Comparison of ENCODE assay signal across 10 cellular contexts in genomic region chr5:111954516-111955337, GRCh38.
DNase-seq lines count a peak whose midpoint lies in the region; ATAC-seq and TF ChIP-seq lines count a peak whose summit lies in the region.
"Had no signal": no experiment of that assay in that cellular context is flagged by ENCODE, and none has a peak within 500 bp of the region (broad histone marks: within the 10 kb centered on the region; RNA-seq: fewer than 3 reads in every experiment).

No MANE protein-coding gene starts in this region.

- H3K27me3 ChIP-seq in Loucy (ENCODE audit: insufficient read depth, low read length, poor library complexity, severe bottlenecking) = no peaks in the 10 kb centered on the region

- ATAC-seq in GM18909 (IDR thresholded peaks at IDR 0.05; ENCODE audit: poor library complexity, unreplicated experiment) (peak; percentile 85), HG02610 (IDR thresholded peaks at IDR 0.05; ENCODE audit: unreplicated experiment) (peak; percentile 78)

- no peaks in the 10 kb centered on the region for H3F3A ChIP-seq in Loucy (ENCODE audit: low read depth)

- peak overlapping the region; percentile 36 for H3K4me3 ChIP-seq in Loucy (ENCODE audit: low read length, poor library complexity, severe bottlenecking)

- DNase-seq in myocyte (ENCODE audit: low read depth) (peak; percentile 22), NCI-H2196 (lab: John Stamatoyannopoulos, UW; ENCODE audit: unreplicated experiment) (no peak), NCI-H1048 (lab: John Stamatoyannopoulos, UW) (no peak), NCI-H1930 (lab: John Stamatoyannopoulos, UW) (no peak), activated gamma-delta T cell (lab: John Stamatoyannopoulos, UW) (no peak)
- DNase-seq: activated CD4-positive, alpha-beta T cell treated with anti-CD3 and anti-CD28 coated beads, Interleukin-2, amount 10 ng/mL, durations not matched to agents 24 days and 14 days; KBM-7 had no signal

- H4K20me1 ChIP-seq in Loucy (ENCODE audit: insufficient read depth, low read length, poor library complexity, severe bottlenecking) = no peaks in the 10 kb centered on the region

- no peak for TF ChIP-seq CTCF in Loucy (conservative IDR thresholded peaks at IDR 0.05; ENCODE audit: low read length)

- H3K9ac ChIP-seq in Loucy (ENCODE audit: low read depth, low read length, poor library complexity, severe bottlenecking) = no peak overlapping the region

- no peaks in the 10 kb centered on the region for H3K9me2 ChIP-seq in Loucy (replicated peaks; ENCODE audit: low read depth, low read length)

- no peaks in the 10 kb centered on the region for H3K9me3 ChIP-seq in Loucy (ENCODE audit: insufficient read depth, low read depth, low read length)

- no peaks in the 10 kb centered on the region for H3K36me3 ChIP-seq in Loucy (ENCODE audit: insufficient read depth, low read length)

- no peaks in the 10 kb centered on the region for H3K79me2 ChIP-seq in Loucy (ENCODE audit: insufficient read depth, low read length)

- peaks cover 6% of the 10 kb centered on the region for H3K4me1 ChIP-seq in Loucy (ENCODE audit: insufficient read depth, low read length, poor library complexity, severe bottlenecking)

- H2AFZ ChIP-seq in Loucy (ENCODE audit: low read length) = peak overlapping the region; percentile 90

- peak overlapping the region; percentile 53 for H3K4me2 ChIP-seq in Loucy (ENCODE audit: low read depth, low read length, poor library complexity, severe bottlenecking)
